ENCODE assay signal across 1 cellular context in the genomic region with DNA sequence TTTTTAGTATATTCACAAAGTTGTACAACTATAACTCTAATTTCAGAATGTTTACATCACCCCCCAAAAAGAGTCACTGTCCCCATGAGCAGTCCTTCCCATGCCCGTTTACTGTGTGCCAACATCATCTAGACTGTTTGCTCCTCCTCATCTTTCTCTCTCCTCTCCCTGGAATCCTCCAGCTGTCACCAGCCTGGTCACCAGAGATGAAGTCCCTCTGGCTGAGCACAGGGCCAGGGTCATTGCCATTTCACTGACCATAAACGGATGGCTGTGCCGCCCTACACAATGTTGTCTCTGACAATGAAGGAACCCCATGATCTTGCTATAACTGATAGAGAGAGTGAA.
TF ChIP-seq lines count a peak whose summit lies in the region.

No MANE protein-coding gene starts in this region.

TF ChIP-seq in A549, 52 proteins besides CTCF, POLR2A, EP300 and RAD21:
- TF ChIP-seq TFCP2L1 (CRISPR knock-in tag; IDR thresholded peaks at IDR 0.05): no peak
- TF ChIP-seq RARB (CRISPR knock-in tag; IDR thresholded peaks at IDR 0.05): no peak
- no peak for TF ChIP-seq PHF8 (IDR thresholded peaks at IDR 0.05; ENCODE audit: borderline replicate concordance, low read depth)
- TF ChIP-seq JUNB (IDR thresholded peaks at IDR 0.05): no peak
- TF ChIP-seq MAX (IDR thresholded peaks at IDR 0.05): no peak
- no peak for TF ChIP-seq SMC3 (IDR thresholded peaks at IDR 0.05)
- TF ChIP-seq MAZ (IDR thresholded peaks at IDR 0.05; ENCODE audit: borderline replicate concordance, low read depth, low read length): no peak
- no peak for TF ChIP-seq KDM5A (IDR thresholded peaks at IDR 0.05)
- no peak for TF ChIP-seq POLR2AphosphoS2 (conservative IDR thresholded peaks at IDR 0.05; ENCODE audit: low read length)
- TF ChIP-seq, protein P1, sequence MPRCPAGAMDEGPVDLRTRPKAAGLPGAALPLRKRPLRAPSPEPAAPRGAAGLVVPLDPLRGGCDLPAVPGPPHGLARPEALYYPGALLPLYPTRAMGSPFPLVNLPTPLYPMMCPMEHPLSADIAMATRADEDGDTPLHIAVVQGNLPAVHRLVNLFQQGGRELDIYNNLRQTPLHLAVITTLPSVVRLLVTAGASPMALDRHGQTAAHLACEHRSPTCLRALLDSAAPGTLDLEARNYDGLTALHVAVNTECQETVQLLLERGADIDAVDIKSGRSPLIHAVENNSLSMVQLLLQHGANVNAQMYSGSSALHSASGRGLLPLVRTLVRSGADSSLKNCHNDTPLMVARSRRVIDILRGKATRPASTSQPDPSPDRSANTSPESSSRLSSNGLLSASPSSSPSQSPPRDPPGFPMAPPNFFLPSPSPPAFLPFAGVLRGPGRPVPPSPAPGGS (IDR thresholded peaks at IDR 0.05): no peak
- TF ChIP-seq, protein P2, sequence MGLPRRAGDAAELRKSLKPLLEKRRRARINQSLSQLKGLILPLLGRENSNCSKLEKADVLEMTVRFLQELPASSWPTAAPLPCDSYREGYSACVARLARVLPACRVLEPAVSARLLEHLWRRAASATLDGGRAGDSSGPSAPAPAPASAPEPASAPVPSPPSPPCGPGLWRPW (IDR thresholded peaks at IDR 0.05): no peak
TF ChIP-seq in A549: peak in this region for 0.
